Comparison of ENCODE assay signal across 8 cellular contexts in genomic region chr4:22389240-22389871, GRCh38.
DNase-seq lines count a peak whose midpoint lies in the region; ATAC-seq and FAIRE-seq lines count a peak whose summit lies in the region.

No MANE protein-coding gene starts in this region.

- DNase-seq in DMS114 treated with DMSO at 0.1 percent for 48 hours (lab: John Stamatoyannopoulos, UW; ENCODE audit: unreplicated experiment) (peak; percentile 53), HuH-7.5 (ENCODE audit: low spot score) (peak; percentile 18), RKO (ENCODE audit: low spot score) (peak; percentile 82), T47D (ENCODE audit: low read depth in 1 of 2, low spot score in 1 of 2) (peak; percentile 2 to 60)
- DNase-seq in stimulated activated CD4-positive, alpha-beta T cell treated with anti-CD3 and anti-CD28 coated beads, Interleukin-2, amount 100 ng/mL, for 24 hours = peak; percentile 29 to 45
- DNase-seq in NK-92 treated with Interleukin-12 subunit alpha and Interleukin-12 subunit beta, amount 100 ng/mL, for 24 hours (lab: John Stamatoyannopoulos, UW) = no peak

- in situ Hi-C loops in T47D (cut with HindIII; ENCODE audit: low pct_unique_long_range_greater_than_20kb, low sequenced_read_pairs) = no loop called here

- ATAC-seq in GM19452 (IDR thresholded peaks at IDR 0.05; ENCODE audit: unreplicated experiment) = peak; percentile 64

- peak; percentile 76 for FAIRE-seq in islet of Langerhans (lab: Jason Lieb, UNC)
